In the genomic region with DNA sequence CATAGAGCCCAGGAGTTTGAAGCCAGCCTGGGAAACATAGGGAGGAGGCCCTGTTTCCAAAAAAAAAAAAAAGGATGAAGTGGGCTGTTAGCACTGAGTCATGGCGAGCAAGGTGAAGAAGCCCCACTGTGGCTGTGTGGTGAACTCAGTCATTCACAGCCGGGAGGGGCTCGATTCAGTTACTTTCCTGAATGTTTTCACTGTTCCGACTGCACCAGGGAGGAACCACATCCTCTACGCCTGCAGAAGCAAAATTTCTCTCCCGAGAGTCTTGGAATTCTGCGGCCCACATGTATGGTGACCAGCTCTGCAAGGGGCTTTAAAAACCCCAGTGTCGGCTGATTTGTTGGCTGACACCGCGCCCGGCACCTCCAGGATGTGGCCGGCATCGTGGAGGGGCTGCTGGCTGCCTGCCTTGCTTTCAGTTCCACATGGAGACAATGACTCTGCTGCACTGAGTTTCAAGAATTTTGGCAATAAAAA, we compare ENCODE assay signal across 8 cellular contexts. TPM values are rescaled to one million over a fixed set of nuclear protein-coding genes. Genes with fewer than 3 reads are reported as not detected.
DNase-seq lines count a peak whose midpoint lies in the region; ATAC-seq lines count a peak whose summit lies in the region.

No MANE protein-coding gene starts in this region.

- H3K9me3 Mint-ChIP-seq in activated CD8-positive, alpha-beta T cell treated with anti-CD3 and anti-CD28 coated beads, Interleukin-2, amount 10 ng/mL, durations not matched to agents 7 days and 5 days (ENCODE audit: insufficient read depth) = no peaks in the 10 kb centered on the region

- DNase-seq in HK-2 (ENCODE audit: unreplicated experiment) = peak; percentile 35
- DNase-seq in activated CD8-positive, alpha-beta T cell treated with anti-CD3 and anti-CD28 coated beads, Interleukin-2, amount 10 ng/mL, durations not matched to agents 7 days and 5 days = peak; percentile 86
- DNase-seq in glomerular visceral epithelial cell (ENCODE audit: extremely low spot score) = peak; percentile 90
- peak; percentile 62 for DNase-seq in stimulated activated CD4-positive, alpha-beta T cell treated with anti-CD3 and anti-CD28 coated beads, Interleukin-1b, Interleukin-23, amount 100 ng/mL, for 48 hours
- DNase-seq in NCI-H526 (lab: John Stamatoyannopoulos, UW) = no peak

- H3K4me3 Mint-ChIP-seq in activated CD8-positive, alpha-beta T cell treated with anti-CD3 and anti-CD28 coated beads, Interleukin-2, amount 10 ng/mL, durations not matched to agents 7 days and 5 days = peak overlapping the region; percentile 69

- peak; percentile 57 for ATAC-seq in GM18498 (IDR thresholded peaks at IDR 0.05; ENCODE audit: unreplicated experiment)
- peak; percentile 78 for ATAC-seq in activated CD8-positive, alpha-beta T cell treated with anti-CD3 and anti-CD28 coated beads, Interleukin-2, amount 10 ng/mL, durations not matched to agents 7 days and 5 days
- no peak for ATAC-seq in GM18873 (IDR thresholded peaks at IDR 0.05; ENCODE audit: low FRiP score, unreplicated experiment)
- ATAC-seq in HG03139 (IDR thresholded peaks at IDR 0.05; ENCODE audit: unreplicated experiment) = no peak

- H3K27ac Mint-ChIP-seq in activated CD8-positive, alpha-beta T cell treated with anti-CD3 and anti-CD28 coated beads, Interleukin-2, amount 10 ng/mL, durations not matched to agents 7 days and 5 days = peak overlapping the region; percentile 94

- CTCF ChIA-PET in activated CD8-positive, alpha-beta T cell treated with anti-CD3 and anti-CD28 coated beads, Interleukin-2, amount 10 ng/mL, durations not matched to agents 7 days and 5 days (lab: Charles Lee) = interaction anchor here (0.8 to 1.2 kb wide), 2 partner anchors 20 to 29 kb away, joined by 3 to 4 read pairs; no protein-coding TSS in a partner anchor

- H3K36me3 Mint-ChIP-seq in activated CD8-positive, alpha-beta T cell treated with anti-CD3 and anti-CD28 coated beads, Interleukin-2, amount 10 ng/mL, durations not matched to agents 7 days and 5 days (ENCODE audit: low read depth) = no peaks in the 10 kb centered on the region

- H3K27me3 Mint-ChIP-seq in activated CD8-positive, alpha-beta T cell treated with anti-CD3 and anti-CD28 coated beads, Interleukin-2, amount 10 ng/mL, durations not matched to agents 7 days and 5 days (ENCODE audit: low read depth) = no peaks in the 10 kb centered on the region

- H3K4me1 Mint-ChIP-seq in activated CD8-positive, alpha-beta T cell treated with anti-CD3 and anti-CD28 coated beads, Interleukin-2, amount 10 ng/mL, durations not matched to agents 7 days and 5 days (ENCODE audit: low read depth) = peaks cover 61% of the 10 kb centered on the region

- POLR2A ChIA-PET in activated CD8-positive, alpha-beta T cell treated with anti-CD3 and anti-CD28 coated beads, Interleukin-2, amount 10 ng/mL, durations not matched to agents 7 days and 5 days (lab: Charles Lee) = interaction anchor here (1.2 to 2.2 kb wide), 3 partner anchors 13 to 22 kb away, joined by 3 to 6 read pairs (median 4); no protein-coding TSS in a partner anchor

RNA-seq across cellular contexts. Expression of gene GRAMD4, which starts 27.8 kb away (rescaled TPM):
- 10 to 100 TPM; 41.2 to 42.1 TPM for total RNA-seq in activated CD8-positive, alpha-beta T cell treated with anti-CD3 and anti-CD28 coated beads, Interleukin-2, amount 10 ng/mL, durations not matched to agents 7 days and 5 days

RNA-seq across cellular contexts. Expression of gene CELSR1, which starts 55.0 kb away (rescaled TPM):
- total RNA-seq in activated CD8-positive, alpha-beta T cell treated with anti-CD3 and anti-CD28 coated beads, Interleukin-2, amount 10 ng/mL, durations not matched to agents 7 days and 5 days = under 1 TPM in 1 of 2 experiments, not detected in 1; 0.08 TPM

Comparison
In these comparisons a context has a peak if more than half of its experiments do, and no peak if none do; other contexts are left out.
1. ATAC-seq: peak in GM18498 (single experiment) and activated CD8-positive, alpha-beta T cell treated with anti-CD3 and anti-CD28 coated beads, Interleukin-2, amount 10 ng/mL, durations not matched to agents 7 days and 5 days (single experiment); none in GM18873 (single experiment) and HG03139 (single experiment).
2. DNase-seq: peak in HK-2 (single experiment), activated CD8-positive, alpha-beta T cell treated with anti-CD3 and anti-CD28 coated beads, Interleukin-2, amount 10 ng/mL, durations not matched to agents 7 days and 5 days (single experiment), glomerular visceral epithelial cell (single experiment) and stimulated activated CD4-positive, alpha-beta T cell treated with anti-CD3 and anti-CD28 coated beads, Interleukin-1b, Interleukin-23, amount 100 ng/mL, for 48 hours (single experiment); none in NCI-H526 (0 of 2).